ENCODE assay signal across 11 cellular contexts in the genomic region with DNA sequence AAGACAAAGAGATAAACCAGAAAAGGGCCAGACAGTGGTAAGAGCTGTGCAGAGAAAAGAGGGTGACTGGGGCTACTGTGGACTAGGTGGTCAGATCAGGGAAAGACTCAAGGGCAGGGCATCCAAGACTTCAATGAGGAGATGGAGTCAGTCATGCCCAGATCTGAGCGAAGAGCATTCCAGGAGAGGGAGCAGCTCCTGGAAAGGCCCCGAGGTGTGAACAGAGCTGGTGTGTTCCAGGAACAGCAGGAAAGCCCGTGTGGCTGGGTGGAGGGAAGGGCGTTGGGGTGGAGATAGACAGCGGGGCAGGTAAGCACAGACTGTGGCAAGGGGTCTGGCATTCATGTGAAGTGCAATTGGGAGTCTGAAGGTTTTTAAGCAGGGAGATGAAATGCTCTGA. TPM values are rescaled to one million over a fixed set of nuclear protein-coding genes. Genes with fewer than 3 reads are reported as not detected.
DNase-seq lines count a peak whose midpoint lies in the region; ATAC-seq and TF ChIP-seq lines count a peak whose summit lies in the region.
"Had no signal": no experiment of that assay in that cellular context is flagged by ENCODE, and none has a peak within 500 bp of the region (broad histone marks: within the 10 kb centered on the region; RNA-seq: fewer than 3 reads in every experiment).

No MANE protein-coding gene starts in this region.

- TF ChIP-seq CTCF in endothelial cell (IDR thresholded peaks at IDR 0.05; ENCODE audit: unreplicated experiment) = no peak

- DNase-seq in activated naive CD8-positive, alpha-beta T cell treated with anti-CD3 and anti-CD28 coated beads, Interleukin-2, amount 10 ng/mL, durations not matched to agents 7 days and 5 days = no peak
- no peak for DNase-seq in activated naive CD8-positive, alpha-beta T cell treated with anti-CD3 and anti-CD28 coated beads for 36 hours
- DNase-seq in endothelial cell (ENCODE audit: low spot score) (no peak), NCI-H187 (lab: John Stamatoyannopoulos, UW) (no peak), NAMALWA (ENCODE audit: low spot score) (no peak)
- no peak for DNase-seq in stimulated activated effector memory CD8-positive, alpha-beta T cell treated with anti-CD3 and anti-CD28 coated beads, Interleukin-12 subunit alpha, Interleukin-12 subunit beta, amount 100 ng/mL, for 72 hours (ENCODE audit: low spot score in 2 of 2)
- DNase-seq: CD8-positive, alpha-beta T cell; GM23248; HCEC 1CT; HFFc6 had no signal

- no peak overlapping the region for H3K4me3 Mint-ChIP-seq in activated naive CD8-positive, alpha-beta T cell treated with anti-CD3 and anti-CD28 coated beads, Interleukin-2, amount 10 ng/mL, durations not matched to agents 7 days and 5 days
- H3K4me3 Mint-ChIP-seq in activated naive CD8-positive, alpha-beta T cell treated with anti-CD3 and anti-CD28 coated beads for 36 hours = no peak overlapping the region
- H3K4me3 Mint-ChIP-seq in endothelial cell (ENCODE audit: unreplicated experiment) = no peak overlapping the region
- H3K4me3 Mint-ChIP-seq in stimulated activated effector memory CD8-positive, alpha-beta T cell treated with anti-CD3 and anti-CD28 coated beads, Interleukin-12 subunit alpha, Interleukin-12 subunit beta, amount 100 ng/mL, for 72 hours = no peak overlapping the region
- H3K4me3 Mint-ChIP-seq: B cell; CD8-positive, alpha-beta T cell; HFFc6 had no signal

- H3K36me3 Mint-ChIP-seq in activated naive CD8-positive, alpha-beta T cell treated with anti-CD3 and anti-CD28 coated beads, Interleukin-2, amount 10 ng/mL, durations not matched to agents 7 days and 5 days = peaks cover 5% of the 10 kb centered on the region
- H3K36me3 Mint-ChIP-seq in activated naive CD8-positive, alpha-beta T cell treated with anti-CD3 and anti-CD28 coated beads for 36 hours = no peaks in the 10 kb centered on the region
- peaks cover 15% of the 10 kb centered on the region for H3K36me3 Mint-ChIP-seq in endothelial cell (ENCODE audit: low read depth, unreplicated experiment)
- H3K36me3 Mint-ChIP-seq in stimulated activated effector memory CD8-positive, alpha-beta T cell treated with anti-CD3 and anti-CD28 coated beads, Interleukin-12 subunit alpha, Interleukin-12 subunit beta, amount 100 ng/mL, for 72 hours = no peaks in the 10 kb centered on the region
- H3K36me3 Mint-ChIP-seq: CD8-positive, alpha-beta T cell had no signal

- H3K27ac Mint-ChIP-seq in activated naive CD8-positive, alpha-beta T cell treated with anti-CD3 and anti-CD28 coated beads, Interleukin-2, amount 10 ng/mL, durations not matched to agents 7 days and 5 days = peak overlapping the region; percentile 4
- H3K27ac Mint-ChIP-seq in activated naive CD8-positive, alpha-beta T cell treated with anti-CD3 and anti-CD28 coated beads for 36 hours = no peak overlapping the region
- H3K27ac Mint-ChIP-seq in endothelial cell (ENCODE audit: unreplicated experiment) = peak overlapping the region; percentile 77
- H3K27ac Mint-ChIP-seq in stimulated activated effector memory CD8-positive, alpha-beta T cell treated with anti-CD3 and anti-CD28 coated beads, Interleukin-12 subunit alpha, Interleukin-12 subunit beta, amount 100 ng/mL, for 72 hours = peak overlapping the region; percentile 11
- H3K27ac Mint-ChIP-seq: B cell; CD8-positive, alpha-beta T cell; HFFc6 had no signal

- POLR2A ChIA-PET in activated naive CD8-positive, alpha-beta T cell treated with anti-CD3 and anti-CD28 coated beads, Interleukin-2, amount 10 ng/mL, durations not matched to agents 7 days and 5 days (lab: Charles Lee) = interaction anchor here (0.9 kb wide), 1 partner anchor 12 kb away, joined by 3 read pairs; no protein-coding TSS in a partner anchor

- no peak for ATAC-seq in activated naive CD8-positive, alpha-beta T cell treated with anti-CD3 and anti-CD28 coated beads, Interleukin-2, amount 10 ng/mL, durations not matched to agents 7 days and 5 days (ENCODE audit: low read depth)
- no peak for ATAC-seq in stimulated activated effector memory CD8-positive, alpha-beta T cell treated with anti-CD3 and anti-CD28 coated beads, Interleukin-12 subunit alpha, Interleukin-12 subunit beta, amount 100 ng/mL, for 72 hours
- ATAC-seq: CD8-positive, alpha-beta T cell had no signal

- H3K9me3 Mint-ChIP-seq in activated naive CD8-positive, alpha-beta T cell treated with anti-CD3 and anti-CD28 coated beads, Interleukin-2, amount 10 ng/mL, durations not matched to agents 7 days and 5 days = peaks cover 3% of the 10 kb centered on the region
- no peaks in the 10 kb centered on the region for H3K9me3 Mint-ChIP-seq in activated naive CD8-positive, alpha-beta T cell treated with anti-CD3 and anti-CD28 coated beads for 36 hours
- no peaks in the 10 kb centered on the region for H3K9me3 Mint-ChIP-seq in endothelial cell (ENCODE audit: unreplicated experiment)
- no peaks in the 10 kb centered on the region for H3K9me3 Mint-ChIP-seq in stimulated activated effector memory CD8-positive, alpha-beta T cell treated with anti-CD3 and anti-CD28 coated beads, Interleukin-12 subunit alpha, Interleukin-12 subunit beta, amount 100 ng/mL, for 72 hours
- H3K9me3 Mint-ChIP-seq: CD8-positive, alpha-beta T cell; HFFc6 had no signal

- H3K27me3 Mint-ChIP-seq in activated naive CD8-positive, alpha-beta T cell treated with anti-CD3 and anti-CD28 coated beads, Interleukin-2, amount 10 ng/mL, durations not matched to agents 7 days and 5 days = no peaks in the 10 kb centered on the region
- H3K27me3 Mint-ChIP-seq in activated naive CD8-positive, alpha-beta T cell treated with anti-CD3 and anti-CD28 coated beads for 36 hours = no peaks in the 10 kb centered on the region
- H3K27me3 Mint-ChIP-seq in endothelial cell (ENCODE audit: unreplicated experiment) = peaks cover 14% of the 10 kb centered on the region

- peaks cover 22% of the 10 kb centered on the region for H3K4me1 Mint-ChIP-seq in activated naive CD8-positive, alpha-beta T cell treated with anti-CD3 and anti-CD28 coated beads, Interleukin-2, amount 10 ng/mL, durations not matched to agents 7 days and 5 days
- peaks cover 4% of the 10 kb centered on the region for H3K4me1 Mint-ChIP-seq in activated naive CD8-positive, alpha-beta T cell treated with anti-CD3 and anti-CD28 coated beads for 36 hours
- H3K4me1 Mint-ChIP-seq in endothelial cell (ENCODE audit: unreplicated experiment) = peaks cover 60% of the 10 kb centered on the region
- peaks cover 9% of the 10 kb centered on the region for H3K4me1 Mint-ChIP-seq in stimulated activated effector memory CD8-positive, alpha-beta T cell treated with anti-CD3 and anti-CD28 coated beads, Interleukin-12 subunit alpha, Interleukin-12 subunit beta, amount 100 ng/mL, for 72 hours
- H3K4me1 Mint-ChIP-seq: B cell had no signal

RNA-seq across cellular contexts. Expression of gene TTC7B, which starts 16.8 kb away (rescaled TPM):
- 1 to 10 TPM; 5.9 to 6.6 TPM for total RNA-seq in activated naive CD8-positive, alpha-beta T cell treated with anti-CD3 and anti-CD28 coated beads, Interleukin-2, amount 10 ng/mL, durations not matched to agents 7 days and 5 days
- total RNA-seq in activated naive CD8-positive, alpha-beta T cell treated with anti-CD3 and anti-CD28 coated beads for 36 hours = 1 to 10 TPM; 7.1 to 7.6 TPM
- total RNA-seq in endothelial cell (ENCODE audit: unreplicated experiment) = 93.5 TPM

Comparison
In these comparisons a context has a peak if more than half of its experiments do, and no peak if none do; other contexts are left out.
1. RNA of gene TTC7B, which starts 16.8 kb away (total RNA-seq): 93.5 TPM in endothelial cell (single experiment); 7.1 to 7.6 TPM in activated naive CD8-positive, alpha-beta T cell treated with anti-CD3 and anti-CD28 coated beads for 36 hours and 5.9 to 6.6 TPM in activated naive CD8-positive, alpha-beta T cell treated with anti-CD3 and anti-CD28 coated beads, Interleukin-2, amount 10 ng/mL, durations not matched to agents 7 days and 5 days; every median in the first group is over 10 times any median in the second.